ENCODE assay signal across 15 cellular contexts in the genomic region with DNA sequence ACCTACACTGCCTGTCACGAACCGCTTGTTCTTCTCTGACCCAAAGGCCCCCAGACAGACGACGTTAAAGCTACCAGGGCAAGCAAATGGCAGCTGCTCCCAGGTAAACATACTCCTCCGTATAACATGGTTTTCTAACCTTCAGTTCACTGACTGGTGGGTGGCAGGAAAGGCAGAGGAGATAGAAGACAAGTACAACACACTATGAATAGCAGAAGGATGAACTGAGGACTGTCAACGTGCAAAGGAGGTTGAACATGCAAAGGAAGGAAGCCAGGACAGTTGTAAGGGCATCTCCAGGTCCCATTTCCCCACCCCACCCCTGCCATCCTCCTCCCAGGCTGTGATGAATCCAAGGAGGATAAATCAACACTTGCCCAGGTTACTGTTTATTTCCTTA.
A peak's percentile ranks its signal among the peaks of the same experiment; 100 is the strongest.
DNase-seq lines count a peak whose midpoint lies in the region; ATAC-seq and TF ChIP-seq lines count a peak whose summit lies in the region.
"Had no signal": no experiment of that assay in that cellular context is flagged by ENCODE, and none has a peak within 500 bp of the region (broad histone marks: within the 10 kb centered on the region; RNA-seq: fewer than 3 reads in every experiment).

No MANE protein-coding gene starts in this region.

- peaks cover 23% of the 10 kb centered on the region for H3K4me1 ChIP-seq in HUES6 (ENCODE audit: control insufficient read depth, insufficient read depth, low read length)
- H3K4me1 ChIP-seq in iPS DF 6.9 (ENCODE audit: control insufficient read depth, insufficient read depth, low read length), result peaks cover 4% of the 10 kb centered on the region; the same call in 1 of the 2 replicates

- H3K27me3 Mint-ChIP-seq in glutamatergic neuron (ENCODE audit: unreplicated experiment), result peaks cover 2% of the 10 kb centered on the region
- H3K27me3 Mint-ChIP-seq: B cell; CD4-positive, alpha-beta T cell had no signal

- no peak for TF ChIP-seq CTCF in glutamatergic neuron (IDR thresholded peaks at IDR 0.05; ENCODE audit: partially characterized antibody, unreplicated experiment)

- H3K4me1 Mint-ChIP-seq in glutamatergic neuron (ENCODE audit: low read depth, unreplicated experiment), result no peaks in the 10 kb centered on the region
- H3K4me1 Mint-ChIP-seq: B cell had no signal

- WGBS in iPS DF 6.9 (ENCODE audit: insufficient coverage, insufficient read length), result no CpG with 5 or more reads among the region's 6 CpGs

- H3K4me3 Mint-ChIP-seq in glutamatergic neuron (ENCODE audit: unreplicated experiment), result no peak overlapping the region
- H3K4me3 Mint-ChIP-seq: B cell; CD4-positive, alpha-beta T cell; HFFc6 had no signal

- no peak overlapping the region for H3K27ac Mint-ChIP-seq in glutamatergic neuron (ENCODE audit: unreplicated experiment)
- H3K27ac Mint-ChIP-seq: B cell; CD4-positive, alpha-beta T cell; HFFc6 had no signal

- H3K36me3 ChIP-seq in HUES6 (ENCODE audit: control insufficient read depth, insufficient read depth, low read length), result 0 out of 2 replicates have a peak, but pooled peaks cover 4% of the 10 kb centered on the region
- no peaks in the 10 kb centered on the region for H3K36me3 ChIP-seq in iPS DF 6.9 (ENCODE audit: control insufficient read depth, insufficient read depth, low read length)

- H3K36me3 Mint-ChIP-seq in glutamatergic neuron (ENCODE audit: unreplicated experiment), result no peaks in the 10 kb centered on the region

- peak overlapping the region; percentile 94; the same call in 1 of the 2 replicates for H3K27ac ChIP-seq in HUES6 (ENCODE audit: low read depth, low read length)
- peak overlapping the region; percentile 37 for H3K27ac ChIP-seq in iPS DF 6.9 (ENCODE audit: low read length)

- H3K4me3 ChIP-seq in HUES6 (ENCODE audit: low read depth, low read length), result no peak overlapping the region
- H3K4me3 ChIP-seq in iPS DF 6.9 (ENCODE audit: low read length), result no peak overlapping the region

- H3K9me3 Mint-ChIP-seq in glutamatergic neuron (ENCODE audit: unreplicated experiment), result no peaks in the 10 kb centered on the region
- H3K9me3 Mint-ChIP-seq: CD4-positive, alpha-beta T cell had no signal

- no peaks in the 10 kb centered on the region for H3K27me3 ChIP-seq in HUES6 (ENCODE audit: control insufficient read depth, insufficient read depth, low read length)
- no peaks in the 10 kb centered on the region for H3K27me3 ChIP-seq in iPS DF 6.9 (ENCODE audit: control insufficient read depth, insufficient read depth, low read length)

- peak overlapping the region; percentile 14 for H3K9ac ChIP-seq in HUES6 (ENCODE audit: low read length)

- no peak for ATAC-seq in GM18873 (IDR thresholded peaks at IDR 0.05; ENCODE audit: low FRiP score, unreplicated experiment)

- DNase-seq in NCI-H2171 treated with DMSO at 0.1 percent for 48 hours (lab: John Stamatoyannopoulos, UW), result peak; percentile 43
- no peak for DNase-seq in NCI-H2171 (lab: John Stamatoyannopoulos, UW)
- DNase-seq in iPS DF 6.9 (ENCODE audit: low read depth, low spot score), result no peak
- DNase-seq in hippocampal formation (lab: John Stamatoyannopoulos, UW), result no peak
- DNase-seq in glutamatergic neuron, result no peak
- DNase-seq: C1 segment of cervical spinal cord; Calu3; CD4-positive, alpha-beta T cell; DMS 273 treated with DMSO at 0.1 percent for 48 hours; GOT3; HCEC 1CT; HFFc6 had no signal

- H3K9me3 ChIP-seq in HUES6 (ENCODE audit: control insufficient read depth, insufficient read depth, low read depth, low read length) (no peaks in the 10 kb centered on the region), iPS DF 6.9 (ENCODE audit: control insufficient read depth, insufficient read depth, low read length) (no peaks in the 10 kb centered on the region)
